In genomic region chr22:39239561-39240423, GRCh38 we compare ENCODE assay signal across 8 cellular contexts. TPM values are rescaled to one million over a fixed set of nuclear protein-coding genes. Genes with fewer than 3 reads are reported as not detected.
A peak's percentile ranks its signal among the peaks of the same experiment; 100 is the strongest.
DNase-seq lines count a peak whose midpoint lies in the region; ATAC-seq and TF ChIP-seq lines count a peak whose summit lies in the region.

No MANE protein-coding gene starts in this region.

- WGBS in liver: 39% methylated on average over 20 of the region's 20 CpGs
- WGBS in urinary bladder: 72% methylated on average over 20 of the region's 20 CpGs

- H3K27me3 ChIP-seq in liver (ENCODE audit: control insufficient read depth in 4 of 4, insufficient read depth in 4 of 4, low read length in 3 of 4): no peaks in the 10 kb centered on the region

- H3K9me3 Mint-ChIP-seq in activated naive CD4-positive, alpha-beta T cell treated with anti-CD3 and anti-CD28 coated beads for 36 hours: no peaks in the 10 kb centered on the region

- H3K27ac Mint-ChIP-seq in activated naive CD4-positive, alpha-beta T cell treated with anti-CD3 and anti-CD28 coated beads for 36 hours: peak overlapping the region; percentile 88

- H3K9me3 ChIP-seq in liver (ENCODE audit: control insufficient read depth in 4 of 4, low read length in 3 of 4): no peaks in the 10 kb centered on the region

- H3K4me3 ChIP-seq in liver (ENCODE audit: low read depth in 1 of 3, low read length in 3 of 3) (no peak overlapping the region), urinary bladder (ENCODE audit: low read depth, low read length) (no peak overlapping the region)

- peaks cover 64% of the 10 kb centered on the region for H3K4me1 Mint-ChIP-seq in activated naive CD4-positive, alpha-beta T cell treated with anti-CD3 and anti-CD28 coated beads for 36 hours (ENCODE audit: low read depth)

- CTCF ChIA-PET in activated naive CD4-positive, alpha-beta T cell treated with anti-CD3 and anti-CD28 coated beads for 36 hours (lab: Charles Lee): interaction anchor here (4.3 kb wide), 1 partner anchor 69 kb away, joined by 16 read pairs; no protein-coding TSS in a partner anchor

- DNase-seq in Right ventricle myocardium superior (peak; percentile 40), Right ventricle myocardium inferior (ENCODE audit: missing footprints) (no peak), DMS 273 (lab: John Stamatoyannopoulos, UW; ENCODE audit: unreplicated experiment) (no peak), NOMO-1 treated with DMSO at 0.1 percent for 48 hours (lab: John Stamatoyannopoulos, UW; ENCODE audit: unreplicated experiment) (no peak), occipital lobe (lab: John Stamatoyannopoulos, UW) (no peak)
- DNase-seq in activated naive CD4-positive, alpha-beta T cell treated with anti-CD3 and anti-CD28 coated beads for 36 hours: no peak

- H3K27ac ChIP-seq in liver (ENCODE audit: low read depth in 1 of 2, low read length in 2 of 2) (peak overlapping the region in 1 of 2 donors; percentile 49), urinary bladder (ENCODE audit: low read depth) (peak overlapping the region; percentile 44)

- peaks cover 3% of the 10 kb centered on the region for H3K36me3 Mint-ChIP-seq in activated naive CD4-positive, alpha-beta T cell treated with anti-CD3 and anti-CD28 coated beads for 36 hours (ENCODE audit: low read depth)

- intact Hi-C loops in Right ventricle myocardium superior (cut with DNase I) (loop anchor here (5.0 kb wide), 1 partner anchor 73 kb away; no protein-coding TSS in a partner anchor), Right ventricle myocardium inferior (cut with DNase I) (loop anchor here (5.0 kb wide), 1 partner anchor 53 kb away; no protein-coding TSS in a partner anchor)
- intact Hi-C loops in activated naive CD4-positive, alpha-beta T cell treated with anti-CD3 and anti-CD28 coated beads for 36 hours (cut with micrococcal nuclease): loop anchor here (2.0 kb wide), 2 partner anchors 69 to 71 kb away; no protein-coding TSS in a partner anchor

- H3K4me1 ChIP-seq in liver (ENCODE audit: control insufficient read depth in 4 of 4, insufficient read depth in 4 of 4, low read length in 3 of 4) (peaks cover 12 to 74% (median 44%) of the 10 kb centered on the region in 4 donors), urinary bladder (ENCODE audit: insufficient read depth) (no peaks in the 10 kb centered on the region)

- peaks cover 21% of the 10 kb centered on the region for H3K27me3 Mint-ChIP-seq in activated naive CD4-positive, alpha-beta T cell treated with anti-CD3 and anti-CD28 coated beads for 36 hours (ENCODE audit: low read depth)

- peak overlapping the region; percentile 79 for H3K4me3 Mint-ChIP-seq in activated naive CD4-positive, alpha-beta T cell treated with anti-CD3 and anti-CD28 coated beads for 36 hours

- no peaks in the 10 kb centered on the region for H3K36me3 ChIP-seq in liver (ENCODE audit: control insufficient read depth in 4 of 4, insufficient read depth in 3 of 4, low read depth in 1 of 4, low read length in 3 of 4)
- H3K36me3 ChIP-seq in urinary bladder (ENCODE audit: insufficient read depth): no peaks in the 10 kb centered on the region

- ATAC-seq in Right ventricle myocardium superior (ENCODE audit: poor library complexity) (no peak), Right ventricle myocardium inferior (no peak)

- no peak overlapping the region for H3K9ac ChIP-seq in liver (ENCODE audit: low read depth in 1 of 2, low read length in 2 of 2)

- no peak for TF ChIP-seq CTCF in liver (IDR thresholded peaks at IDR 0.05; ENCODE audit: low read depth, low read length, missing input control)

- TF ChIP-seq RAD21 in liver (IDR thresholded peaks at IDR 0.05): no peak

TF ChIP-seq in liver, 16 proteins besides CTCF, POLR2A, EP300 and RAD21:
- TF ChIP-seq FOXA1 (IDR thresholded peaks at IDR 0.05): peak; percentile 83
- TF ChIP-seq TAF1 (conservative IDR thresholded peaks at IDR 0.05): no peak
- TF ChIP-seq RXRA (IDR thresholded peaks at IDR 0.05): peak in 1 of 2 donors; percentile 26
- TF ChIP-seq, protein P1, sequence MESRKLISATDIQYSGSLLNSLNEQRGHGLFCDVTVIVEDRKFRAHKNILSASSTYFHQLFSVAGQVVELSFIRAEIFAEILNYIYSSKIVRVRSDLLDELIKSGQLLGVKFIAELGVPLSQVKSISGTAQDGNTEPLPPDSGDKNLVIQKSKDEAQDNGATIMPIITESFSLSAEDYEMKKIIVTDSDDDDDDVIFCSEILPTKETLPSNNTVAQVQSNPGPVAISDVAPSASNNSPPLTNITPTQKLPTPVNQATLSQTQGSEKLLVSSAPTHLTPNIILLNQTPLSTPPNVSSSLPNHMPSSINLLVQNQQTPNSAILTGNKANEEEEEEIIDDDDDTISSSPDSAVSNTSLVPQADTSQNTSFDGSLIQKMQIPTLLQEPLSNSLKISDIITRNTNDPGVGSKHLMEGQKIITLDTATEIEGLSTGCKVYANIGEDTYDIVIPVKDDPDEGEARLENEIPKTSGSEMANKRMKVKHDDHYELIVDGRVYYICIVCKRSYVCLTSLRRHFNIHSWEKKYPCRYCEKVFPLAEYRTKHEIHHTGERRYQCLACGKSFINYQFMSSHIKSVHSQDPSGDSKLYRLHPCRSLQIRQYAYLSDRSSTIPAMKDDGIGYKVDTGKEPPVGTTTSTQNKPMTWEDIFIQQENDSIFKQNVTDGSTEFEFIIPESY (IDR thresholded peaks at IDR 0.05): no peak
- no peak for TF ChIP-seq NR2F2 (IDR thresholded peaks at IDR 0.05)
- peak in 1 of 2 donors; percentile 18 for TF ChIP-seq HNF4A (conservative IDR thresholded peaks at IDR 0.05)
- peak; percentile 88 for TF ChIP-seq FOXA2 (IDR thresholded peaks at IDR 0.05)

RNA-seq across cellular contexts. Expression of gene PDGFB, which starts 5.0 kb away (rescaled TPM):
- total RNA-seq in Right ventricle myocardium superior (16.2 TPM), Right ventricle myocardium inferior (19.7 TPM), liver (1 to 10 TPM in 1 of 2 donors, under 1 TPM in 1; 0.98 to 2.5 TPM), urinary bladder (5.8 TPM), occipital lobe (2.5 TPM)
- 1 to 10 TPM; 3.8 to 3.9 TPM for total RNA-seq in activated naive CD4-positive, alpha-beta T cell treated with anti-CD3 and anti-CD28 coated beads for 36 hours
- polyA plus RNA-seq in liver (1 to 10 TPM in 1 of 2 donors, under 1 TPM in 1; 0.25 to 4.5 TPM), urinary bladder (12.3 TPM)
